13 cellular contexts compared by ENCODE assay signal in genomic region chr9:94801685-94802084, GRCh38.
A peak's percentile ranks its signal among the peaks of the same experiment; 100 is the strongest.
DNase-seq lines count a peak whose midpoint lies in the region; ATAC-seq, FAIRE-seq and TF ChIP-seq lines count a peak whose summit lies in the region.
"Had no signal": no experiment of that assay in that cellular context is flagged by ENCODE, and none has a peak within 500 bp of the region (broad histone marks: within the 10 kb centered on the region; RNA-seq: fewer than 3 reads in every experiment).

No MANE protein-coding gene starts in this region.

- H3K4me1 ChIP-seq in smooth muscle cell (ENCODE audit: low read depth): peaks cover 48% of the 10 kb centered on the region

- intact Hi-C loops in posterior cingulate gyrus (cut with DNase I): loop anchor here (10.0 kb wide), 1 partner anchor 63 kb away; no protein-coding TSS in a partner anchor

- peaks cover 47% of the 10 kb centered on the region for H3F3A ChIP-seq in smooth muscle cell (ENCODE audit: low read depth)

- H3K9ac ChIP-seq in smooth muscle cell (ENCODE audit: low read depth): peak overlapping the region; percentile 48

- no peaks in the 10 kb centered on the region for H3K9me3 ChIP-seq in smooth muscle cell (replicated peaks; ENCODE audit: low read depth)

- TF ChIP-seq CTCF in bronchial epithelial cell (IDR thresholded peaks at IDR 0.05; ENCODE audit: insufficient read depth, low read length, severe bottlenecking) (no peak), smooth muscle cell (IDR thresholded peaks at IDR 0.05; ENCODE audit: borderline replicate concordance, insufficient read depth, poor library complexity, severe bottlenecking) (no peak)

- no peak overlapping the region for H2AFZ ChIP-seq in smooth muscle cell (ENCODE audit: low read depth)

- H3K36me3 ChIP-seq in bronchial epithelial cell (ENCODE audit: control insufficient read depth, insufficient read depth, low read length) (peaks cover 1% of the 10 kb centered on the region), smooth muscle cell (ENCODE audit: low read depth) (no peaks in the 10 kb centered on the region)

- H3K4me3 ChIP-seq in bronchial epithelial cell (ENCODE audit: low read depth, low read length): no peak overlapping the region
- H3K4me3 ChIP-seq in smooth muscle cell: no peak overlapping the region

- no peaks in the 10 kb centered on the region for H4K20me1 ChIP-seq in smooth muscle cell (ENCODE audit: low read depth)

- DNase-seq in HCEC 1CT: peak; percentile 41
- DNase-seq in bronchial epithelial cell (ENCODE audit: low read depth): peak; percentile 71
- DNase-seq in iris pigment epithelial cell (ENCODE audit: low read depth): peak; percentile 36
- no peak for DNase-seq in smooth muscle cell (lab: John Stamatoyannopoulos, UW; ENCODE audit: unreplicated experiment)
- DNase-seq in T-helper 1 cell: no peak
- no peak for DNase-seq in NCI-H748 (lab: John Stamatoyannopoulos, UW; ENCODE audit: unreplicated experiment)
- no peak for DNase-seq in posterior cingulate gyrus
- DNase-seq: activated CD8-positive, alpha-beta memory T cell treated with anti-CD3 and anti-CD28 coated beads for 24 hours; NCI-H2171; PC-3; T-helper 9 cell had no signal

- H3K27ac ChIP-seq in smooth muscle cell (ENCODE audit: low read depth): peak overlapping the region; percentile 97
- H3K27ac ChIP-seq: C4-2B had no signal

- ATAC-seq in HG02884 (IDR thresholded peaks at IDR 0.05; ENCODE audit: unreplicated experiment): no peak
- ATAC-seq: PC-3 had no signal

- H3K27me3 ChIP-seq in bronchial epithelial cell (ENCODE audit: control insufficient read depth, insufficient read depth, low read length) (no peaks in the 10 kb centered on the region), smooth muscle cell (ENCODE audit: low read depth) (no peaks in the 10 kb centered on the region)

- no peak for FAIRE-seq in bronchial epithelial cell (lab: Jason Lieb, UNC)

- H3K4me2 ChIP-seq in smooth muscle cell: peak overlapping the region; percentile 60

- peaks cover 9% of the 10 kb centered on the region for H3K79me2 ChIP-seq in smooth muscle cell (ENCODE audit: low read depth)

Comparison
In these comparisons a context has a peak if more than half of its experiments do, and no peak if none do; other contexts are left out.
1. DNase-seq: peak in HCEC 1CT (single experiment), bronchial epithelial cell (single experiment) and iris pigment epithelial cell (single experiment); none in smooth muscle cell (single experiment), T-helper 1 cell (0 of 5), NCI-H748 (single experiment) and posterior cingulate gyrus (0 of 10).